ENCODE assay signal across 19 cellular contexts in the genomic region with DNA sequence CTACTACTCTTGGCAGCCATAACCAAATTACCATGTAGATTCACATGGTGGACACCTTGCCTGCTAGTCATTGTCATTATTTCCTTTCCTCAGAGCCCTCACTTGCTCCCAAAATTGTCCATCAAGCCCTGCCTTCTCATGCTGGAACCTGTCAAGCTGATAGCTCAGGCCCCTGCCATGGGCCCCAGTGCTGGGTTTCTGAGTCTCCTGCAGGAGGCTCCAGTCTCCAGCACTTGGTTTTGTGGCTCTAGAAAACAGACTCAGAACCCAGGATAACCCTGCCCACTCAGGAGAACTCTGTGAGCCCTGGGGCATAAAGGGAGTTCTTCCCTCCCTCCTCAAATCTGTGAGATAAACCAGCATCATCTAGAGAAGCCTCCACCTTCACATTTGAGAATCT. TPM values are rescaled to one million over a fixed set of nuclear protein-coding genes. Genes with fewer than 3 reads are reported as not detected.
"Had no signal": no experiment of that assay in that cellular context is flagged by ENCODE, and none has a peak within 500 bp of the region (broad histone marks: within the 10 kb centered on the region; RNA-seq: fewer than 3 reads in every experiment).

No MANE protein-coding gene starts in this region.

- H3K36me3 ChIP-seq: heart right ventricle, pancreas had no signal

- H3K36me3 Mint-ChIP-seq: natural killer cell treated with Interleukin-12 subunit alpha and Interleukin-12 subunit beta and Interleukin-15 and Interleukin-18, amount 100 ng/mL, for 72 hours; type B pancreatic cell had no signal

- H3K4me1 ChIP-seq: pancreas had no signal

- H3K27me3 ChIP-seq: pancreas had no signal

- ATAC-seq: effector memory CD8-positive, alpha-beta T cell; heart right ventricle; left cardiac atrium; left ventricle myocardium superior; pancreas; right cardiac atrium had no signal

- H3K4me3 ChIP-seq: heart right ventricle, lung, pancreas had no signal

- H3K9me3 ChIP-seq: heart right ventricle, pancreas had no signal

- H3K27ac Mint-ChIP-seq: dendritic cell treated with granulocyte-macrophage colony-stimulating factor and Interleukin-4, amounts not matched to agents 40 ng/mL and 50 ng/mL, for 4 days; progenitor cell of endocrine pancreas; type B pancreatic cell had no signal

- DNase-seq: effector memory CD8-positive, alpha-beta T cell; heart right ventricle; kidney; left cardiac atrium; left ventricle myocardium superior; mesenchymal stem cell; midbrain; occipital lobe; pancreas; right cardiac atrium; small intestine; stimulated activated CD4-positive, alpha-beta T cell treated with anti-CD3 and anti-CD28 coated beads, Interleukin-2, amount 100 ng/mL, for 48 hours; stimulated activated naive CD4-positive, alpha-beta T cell treated with Interleukin-2 at 50 U/mL for 16 hours had no signal

- H3K9me3 Mint-ChIP-seq: dendritic cell treated with granulocyte-macrophage colony-stimulating factor and Interleukin-4, amounts not matched to agents 40 ng/mL and 50 ng/mL, for 4 days; effector memory CD8-positive, alpha-beta T cell; natural killer cell treated with Interleukin-12 subunit alpha and Interleukin-12 subunit beta and Interleukin-15 and Interleukin-18, amount 100 ng/mL, for 72 hours; type B pancreatic cell had no signal

- H3K27ac ChIP-seq: heart right ventricle, pancreas had no signal

- FAIRE-seq: frontal cortex, kidney, pancreas, small intestine had no signal

- H3K4me3 Mint-ChIP-seq: dendritic cell treated with granulocyte-macrophage colony-stimulating factor and Interleukin-4, amounts not matched to agents 40 ng/mL and 50 ng/mL, for 4 days; effector memory CD8-positive, alpha-beta T cell; natural killer cell treated with Interleukin-12 subunit alpha and Interleukin-12 subunit beta and Interleukin-15 and Interleukin-18, amount 100 ng/mL, for 72 hours; type B pancreatic cell had no signal

RNA-seq across cellular contexts. Expression of a gene that starts 10.8 kb away (rescaled TPM):
- total RNA-seq: frontal cortex; heart right ventricle; kidney; left cardiac atrium; left ventricle myocardium superior; lung; natural killer cell treated with Interleukin-12 subunit alpha and Interleukin-12 subunit beta and Interleukin-15 and Interleukin-18, amount 100 ng/mL, for 72 hours; occipital lobe; pancreas; progenitor cell of endocrine pancreas; right cardiac atrium had no signal
- polyA plus RNA-seq: heart right ventricle, lung, pancreas, right cardiac atrium, small intestine had no signal

RNA-seq across cellular contexts. Expression of a gene that starts 22.0 kb away (rescaled TPM):
- total RNA-seq: frontal cortex; natural killer cell treated with Interleukin-12 subunit alpha and Interleukin-12 subunit beta and Interleukin-15 and Interleukin-18, amount 100 ng/mL, for 72 hours; progenitor cell of endocrine pancreas; right cardiac atrium had no signal

RNA-seq across cellular contexts. Expression of a gene that starts 31.5 kb away (rescaled TPM):
- total RNA-seq: frontal cortex; kidney; left cardiac atrium; left ventricle myocardium superior; lung; natural killer cell treated with Interleukin-12 subunit alpha and Interleukin-12 subunit beta and Interleukin-15 and Interleukin-18, amount 100 ng/mL, for 72 hours; occipital lobe; pancreas; progenitor cell of endocrine pancreas had no signal
- polyA plus RNA-seq: heart right ventricle, lung, pancreas had no signal

RNA-seq across cellular contexts. Expression of a gene that starts 49.1 kb away (rescaled TPM):
- total RNA-seq: frontal cortex; kidney; natural killer cell treated with Interleukin-12 subunit alpha and Interleukin-12 subunit beta and Interleukin-15 and Interleukin-18, amount 100 ng/mL, for 72 hours; progenitor cell of endocrine pancreas; right cardiac atrium had no signal
- polyA plus RNA-seq: right cardiac atrium had no signal

RNA-seq across cellular contexts. Expression of a gene that starts 59.1 kb away (rescaled TPM):
- total RNA-seq: frontal cortex, kidney, left cardiac atrium, left ventricle myocardium superior, occipital lobe, progenitor cell of endocrine pancreas, right cardiac atrium had no signal
- polyA plus RNA-seq: heart right ventricle, pancreas, right cardiac atrium had no signal
